Comparison of ENCODE assay signal across 1 cellular context in the genomic region with DNA sequence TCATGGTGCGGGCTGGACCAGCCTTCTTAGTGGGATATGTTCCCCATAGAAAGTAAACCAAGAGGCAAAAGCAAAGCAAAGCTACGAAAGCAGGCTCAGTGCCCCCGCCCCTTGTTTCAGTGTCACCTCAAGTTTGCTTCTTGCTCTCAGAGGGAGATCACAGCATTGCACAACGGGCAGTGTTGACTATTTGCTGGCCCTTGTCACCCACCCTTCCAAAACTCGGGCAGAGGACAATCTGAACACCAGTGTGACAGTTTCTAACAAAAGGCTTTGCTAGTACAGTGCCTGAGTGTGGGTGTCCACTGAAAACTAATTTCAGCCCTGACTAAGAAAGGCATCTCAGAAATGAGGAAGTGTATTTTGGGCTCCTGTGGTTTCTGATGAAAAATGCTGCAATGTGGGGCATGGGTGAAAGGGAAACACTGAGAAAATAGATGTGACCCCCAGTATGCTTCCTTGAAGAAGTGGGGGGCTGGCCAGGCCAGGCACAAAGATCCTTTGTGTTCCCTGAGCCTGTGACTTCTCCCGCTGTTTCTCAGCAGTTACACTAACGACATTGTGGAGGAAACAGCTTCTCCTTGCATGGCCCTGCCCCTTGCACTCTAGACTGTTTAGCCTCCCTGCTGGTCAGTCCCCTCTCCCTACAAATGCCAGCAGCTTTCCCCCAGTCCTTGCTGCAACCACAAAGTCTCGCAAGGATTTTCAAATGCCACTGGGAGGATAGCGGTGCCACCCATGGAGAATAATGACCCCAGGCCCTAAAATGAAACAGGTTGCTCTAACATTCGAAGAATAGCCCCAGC.
TF ChIP-seq lines count a peak whose summit lies in the region.

No MANE protein-coding gene starts in this region.

TF ChIP-seq in HepG2, 621 proteins besides CTCF, POLR2A, EP300 and RAD21 (continued from another document and continues in another):
- TF ChIP-seq, protein P1, sequence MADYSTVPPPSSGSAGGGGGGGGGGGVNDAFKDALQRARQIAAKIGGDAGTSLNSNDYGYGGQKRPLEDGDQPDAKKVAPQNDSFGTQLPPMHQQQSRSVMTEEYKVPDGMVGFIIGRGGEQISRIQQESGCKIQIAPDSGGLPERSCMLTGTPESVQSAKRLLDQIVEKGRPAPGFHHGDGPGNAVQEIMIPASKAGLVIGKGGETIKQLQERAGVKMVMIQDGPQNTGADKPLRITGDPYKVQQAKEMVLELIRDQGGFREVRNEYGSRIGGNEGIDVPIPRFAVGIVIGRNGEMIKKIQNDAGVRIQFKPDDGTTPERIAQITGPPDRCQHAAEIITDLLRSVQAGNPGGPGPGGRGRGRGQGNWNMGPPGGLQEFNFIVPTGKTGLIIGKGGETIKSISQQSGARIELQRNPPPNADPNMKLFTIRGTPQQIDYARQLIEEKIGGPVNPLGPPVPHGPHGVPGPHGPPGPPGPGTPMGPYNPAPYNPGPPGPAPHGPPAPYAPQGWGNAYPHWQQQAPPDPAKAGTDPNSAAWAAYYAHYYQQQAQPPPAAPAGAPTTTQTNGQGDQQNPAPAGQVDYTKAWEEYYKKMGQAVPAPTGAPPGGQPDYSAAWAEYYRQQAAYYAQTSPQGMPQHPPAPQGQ (CRISPR knock-in tag; IDR thresholded peaks at IDR 0.05; ENCODE audit: borderline replicate concordance), result no peak
- TF ChIP-seq TAF15 (IDR thresholded peaks at IDR 0.05; ENCODE audit: low read depth, low read length, poor library complexity, severe bottlenecking) (no peak), JARID2 (CRISPR knock-in tag; IDR thresholded peaks at IDR 0.05; ENCODE audit: insufficient replicate concordance) (no peak), KDM5A (IDR thresholded peaks at IDR 0.05; ENCODE audit: borderline replicate concordance, low read length) (no peak), KDM6A (CRISPR knock-in tag; IDR thresholded peaks at IDR 0.05; ENCODE audit: low read depth) (no peak), RFXAP (CRISPR knock-in tag; IDR thresholded peaks at IDR 0.05; ENCODE audit: borderline replicate concordance) (no peak), MEF2D (CRISPR knock-in tag; IDR thresholded peaks at IDR 0.05) (peak; percentile 35; the same call in 1 of the 2 replicates), PHB2 (IDR thresholded peaks at IDR 0.05; ENCODE audit: partially characterized antibody) (no peak), ZNF160 (CRISPR knock-in tag; IDR thresholded peaks at IDR 0.05) (no peak), PHF21A (CRISPR knock-in tag; IDR thresholded peaks at IDR 0.05) (no peak), HIVEP1 (CRISPR knock-in tag; IDR thresholded peaks at IDR 0.05) (no peak), EZH2 (conservative IDR thresholded peaks at IDR 0.05; ENCODE audit: low read depth, low read length) (no peak), MIER2 (CRISPR knock-in tag; IDR thresholded peaks at IDR 0.05) (no peak), KLF9 (CRISPR knock-in tag; IDR thresholded peaks at IDR 0.05; ENCODE audit: low read depth) (no peak), TCF7L2 (IDR thresholded peaks at IDR 0.05; ENCODE audit: low read depth, low read length) (no peak), ZNF713 (CRISPR knock-in tag; IDR thresholded peaks at IDR 0.05) (no peak), HOXA7 (CRISPR knock-in tag; IDR thresholded peaks at IDR 0.05) (no peak), FLYWCH1 (CRISPR knock-in tag; IDR thresholded peaks at IDR 0.05) (no peak), MEIS2 (CRISPR knock-in tag; IDR thresholded peaks at IDR 0.05) (no peak), ZNF143 (CRISPR knock-in tag; IDR thresholded peaks at IDR 0.05) (no peak), MED13 (CRISPR knock-in tag; IDR thresholded peaks at IDR 0.05) (no peak), ZNF451 (CRISPR knock-in tag; IDR thresholded peaks at IDR 0.05) (no peak), SALL1 (CRISPR knock-in tag; IDR thresholded peaks at IDR 0.05) (no peak; the same call in 1 of the 2 replicates)
- TF ChIP-seq, protein P2, sequence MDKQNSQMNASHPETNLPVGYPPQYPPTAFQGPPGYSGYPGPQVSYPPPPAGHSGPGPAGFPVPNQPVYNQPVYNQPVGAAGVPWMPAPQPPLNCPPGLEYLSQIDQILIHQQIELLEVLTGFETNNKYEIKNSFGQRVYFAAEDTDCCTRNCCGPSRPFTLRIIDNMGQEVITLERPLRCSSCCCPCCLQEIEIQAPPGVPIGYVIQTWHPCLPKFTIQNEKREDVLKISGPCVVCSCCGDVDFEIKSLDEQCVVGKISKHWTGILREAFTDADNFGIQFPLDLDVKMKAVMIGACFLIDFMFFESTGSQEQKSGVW (CRISPR knock-in tag; IDR thresholded peaks at IDR 0.05; ENCODE audit: borderline replicate concordance), result no peak
- TF ChIP-seq, protein P3, sequence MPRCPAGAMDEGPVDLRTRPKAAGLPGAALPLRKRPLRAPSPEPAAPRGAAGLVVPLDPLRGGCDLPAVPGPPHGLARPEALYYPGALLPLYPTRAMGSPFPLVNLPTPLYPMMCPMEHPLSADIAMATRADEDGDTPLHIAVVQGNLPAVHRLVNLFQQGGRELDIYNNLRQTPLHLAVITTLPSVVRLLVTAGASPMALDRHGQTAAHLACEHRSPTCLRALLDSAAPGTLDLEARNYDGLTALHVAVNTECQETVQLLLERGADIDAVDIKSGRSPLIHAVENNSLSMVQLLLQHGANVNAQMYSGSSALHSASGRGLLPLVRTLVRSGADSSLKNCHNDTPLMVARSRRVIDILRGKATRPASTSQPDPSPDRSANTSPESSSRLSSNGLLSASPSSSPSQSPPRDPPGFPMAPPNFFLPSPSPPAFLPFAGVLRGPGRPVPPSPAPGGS (CRISPR knock-in tag; IDR thresholded peaks at IDR 0.05), result no peak
- TF ChIP-seq, protein P4, sequence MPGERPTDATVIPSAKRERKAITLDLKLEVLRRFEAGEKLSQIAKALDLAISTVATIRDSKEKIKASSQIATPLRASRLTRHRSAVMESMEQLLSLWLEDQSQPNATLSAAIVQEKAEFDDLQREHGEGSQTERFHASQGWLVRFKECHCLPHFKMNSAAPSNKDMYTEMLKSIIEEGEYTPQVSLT (CRISPR knock-in tag; IDR thresholded peaks at IDR 0.05; ENCODE audit: borderline replicate concordance, low read depth), result no peak
- TF ChIP-seq, protein P5, sequence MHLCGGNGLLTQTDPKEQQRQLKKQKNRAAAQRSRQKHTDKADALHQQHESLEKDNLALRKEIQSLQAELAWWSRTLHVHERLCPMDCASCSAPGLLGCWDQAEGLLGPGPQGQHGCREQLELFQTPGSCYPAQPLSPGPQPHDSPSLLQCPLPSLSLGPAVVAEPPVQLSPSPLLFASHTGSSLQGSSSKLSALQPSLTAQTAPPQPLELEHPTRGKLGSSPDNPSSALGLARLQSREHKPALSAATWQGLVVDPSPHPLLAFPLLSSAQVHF (CRISPR knock-in tag; IDR thresholded peaks at IDR 0.05), result no peak
- TF ChIP-seq, protein P6, sequence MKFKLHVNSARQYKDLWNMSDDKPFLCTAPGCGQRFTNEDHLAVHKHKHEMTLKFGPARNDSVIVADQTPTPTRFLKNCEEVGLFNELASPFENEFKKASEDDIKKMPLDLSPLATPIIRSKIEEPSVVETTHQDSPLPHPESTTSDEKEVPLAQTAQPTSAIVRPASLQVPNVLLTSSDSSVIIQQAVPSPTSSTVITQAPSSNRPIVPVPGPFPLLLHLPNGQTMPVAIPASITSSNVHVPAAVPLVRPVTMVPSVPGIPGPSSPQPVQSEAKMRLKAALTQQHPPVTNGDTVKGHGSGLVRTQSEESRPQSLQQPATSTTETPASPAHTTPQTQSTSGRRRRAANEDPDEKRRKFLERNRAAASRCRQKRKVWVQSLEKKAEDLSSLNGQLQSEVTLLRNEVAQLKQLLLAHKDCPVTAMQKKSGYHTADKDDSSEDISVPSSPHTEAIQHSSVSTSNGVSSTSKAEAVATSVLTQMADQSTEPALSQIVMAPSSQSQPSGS (CRISPR knock-in tag; IDR thresholded peaks at IDR 0.05), result no peak
- TF ChIP-seq, protein P7, sequence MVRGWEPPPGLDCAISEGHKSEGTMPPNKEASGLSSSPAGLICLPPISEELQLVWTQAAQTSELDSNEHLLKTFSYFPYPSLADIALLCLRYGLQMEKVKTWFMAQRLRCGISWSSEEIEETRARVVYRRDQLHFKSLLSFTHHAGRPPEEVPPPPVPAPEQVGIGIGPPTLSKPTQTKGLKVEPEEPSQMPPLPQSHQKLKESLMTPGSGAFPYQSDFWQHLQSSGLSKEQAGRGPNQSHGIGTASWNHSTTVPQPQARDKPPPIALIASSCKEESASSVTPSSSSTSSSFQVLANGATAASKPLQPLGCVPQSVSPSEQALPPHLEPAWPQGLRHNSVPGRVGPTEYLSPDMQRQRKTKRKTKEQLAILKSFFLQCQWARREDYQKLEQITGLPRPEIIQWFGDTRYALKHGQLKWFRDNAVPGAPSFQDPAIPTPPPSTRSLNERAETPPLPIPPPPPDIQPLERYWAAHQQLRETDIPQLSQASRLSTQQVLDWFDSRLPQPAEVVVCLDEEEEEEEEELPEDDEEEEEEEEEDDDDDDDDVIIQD (CRISPR knock-in tag; IDR thresholded peaks at IDR 0.05; ENCODE audit: low read depth), result no peak
- TF ChIP-seq, protein P8, sequence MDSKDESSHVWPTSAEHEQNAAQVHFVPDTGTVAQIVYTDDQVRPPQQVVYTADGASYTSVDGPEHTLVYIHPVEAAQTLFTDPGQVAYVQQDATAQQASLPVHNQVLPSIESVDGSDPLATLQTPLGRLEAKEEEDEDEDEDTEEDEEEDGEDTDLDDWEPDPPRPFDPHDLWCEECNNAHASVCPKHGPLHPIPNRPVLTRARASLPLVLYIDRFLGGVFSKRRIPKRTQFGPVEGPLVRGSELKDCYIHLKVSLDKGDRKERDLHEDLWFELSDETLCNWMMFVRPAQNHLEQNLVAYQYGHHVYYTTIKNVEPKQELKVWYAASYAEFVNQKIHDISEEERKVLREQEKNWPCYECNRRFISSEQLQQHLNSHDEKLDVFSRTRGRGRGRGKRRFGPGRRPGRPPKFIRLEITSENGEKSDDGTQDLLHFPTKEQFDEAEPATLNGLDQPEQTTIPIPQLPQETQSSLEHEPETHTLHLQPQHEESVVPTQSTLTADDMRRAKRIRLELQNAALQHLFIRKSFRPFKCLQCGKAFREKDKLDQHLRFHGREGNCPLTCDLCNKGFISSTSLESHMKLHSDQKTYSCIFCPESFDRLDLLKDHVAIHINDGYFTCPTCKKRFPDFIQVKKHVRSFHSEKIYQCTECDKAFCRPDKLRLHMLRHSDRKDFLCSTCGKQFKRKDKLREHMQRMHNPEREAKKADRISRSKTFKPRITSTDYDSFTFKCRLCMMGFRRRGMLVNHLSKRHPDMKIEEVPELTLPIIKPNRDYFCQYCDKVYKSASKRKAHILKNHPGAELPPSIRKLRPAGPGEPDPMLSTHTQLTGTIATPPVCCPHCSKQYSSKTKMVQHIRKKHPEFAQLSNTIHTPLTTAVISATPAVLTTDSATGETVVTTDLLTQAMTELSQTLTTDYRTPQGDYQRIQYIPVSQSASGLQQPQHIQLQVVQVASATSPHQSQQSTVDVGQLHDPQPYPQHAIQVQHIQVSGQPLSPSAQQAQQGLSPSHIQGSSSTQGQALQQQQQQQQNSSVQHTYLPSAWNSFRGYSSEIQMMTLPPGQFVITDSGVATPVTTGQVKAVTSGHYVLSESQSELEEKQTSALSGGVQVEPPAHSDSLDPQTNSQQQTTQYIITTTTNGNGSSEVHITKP (CRISPR knock-in tag; IDR thresholded peaks at IDR 0.05; ENCODE audit: low read depth), result no peak
- TF ChIP-seq, protein P9, sequence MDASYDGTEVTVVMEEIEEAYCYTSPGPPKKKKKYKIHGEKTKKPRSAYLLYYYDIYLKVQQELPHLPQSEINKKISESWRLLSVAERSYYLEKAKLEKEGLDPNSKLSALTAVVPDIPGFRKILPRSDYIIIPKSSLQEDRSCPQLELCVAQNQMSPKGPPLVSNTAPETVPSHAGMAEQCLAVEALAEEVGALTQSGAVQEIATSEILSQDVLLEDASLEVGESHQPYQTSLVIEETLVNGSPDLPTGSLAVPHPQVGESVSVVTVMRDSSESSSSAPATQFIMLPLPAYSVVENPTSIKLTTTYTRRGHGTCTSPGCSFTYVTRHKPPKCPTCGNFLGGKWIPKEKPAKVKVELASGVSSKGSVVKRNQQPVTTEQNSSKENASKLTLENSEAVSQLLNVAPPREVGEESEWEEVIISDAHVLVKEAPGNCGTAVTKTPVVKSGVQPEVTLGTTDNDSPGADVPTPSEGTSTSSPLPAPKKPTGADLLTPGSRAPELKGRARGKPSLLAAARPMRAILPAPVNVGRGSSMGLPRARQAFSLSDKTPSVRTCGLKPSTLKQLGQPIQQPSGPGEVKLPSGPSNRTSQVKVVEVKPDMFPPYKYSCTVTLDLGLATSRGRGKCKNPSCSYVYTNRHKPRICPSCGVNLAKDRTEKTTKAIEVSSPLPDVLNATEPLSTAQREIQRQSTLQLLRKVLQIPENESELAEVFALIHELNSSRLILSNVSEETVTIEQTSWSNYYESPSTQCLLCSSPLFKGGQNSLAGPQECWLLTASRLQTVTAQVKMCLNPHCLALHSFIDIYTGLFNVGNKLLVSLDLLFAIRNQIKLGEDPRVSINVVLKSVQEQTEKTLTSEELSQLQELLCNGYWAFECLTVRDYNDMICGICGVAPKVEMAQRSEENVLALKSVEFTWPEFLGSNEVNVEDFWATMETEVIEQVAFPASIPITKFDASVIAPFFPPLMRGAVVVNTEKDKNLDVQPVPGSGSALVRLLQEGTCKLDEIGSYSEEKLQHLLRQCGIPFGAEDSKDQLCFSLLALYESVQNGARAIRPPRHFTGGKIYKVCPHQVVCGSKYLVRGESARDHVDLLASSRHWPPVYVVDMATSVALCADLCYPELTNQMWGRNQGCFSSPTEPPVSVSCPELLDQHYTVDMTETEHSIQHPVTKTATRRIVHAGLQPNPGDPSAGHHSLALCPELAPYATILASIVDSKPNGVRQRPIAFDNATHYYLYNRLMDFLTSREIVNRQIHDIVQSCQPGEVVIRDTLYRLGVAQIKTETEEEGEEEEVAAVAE (CRISPR knock-in tag; IDR thresholded peaks at IDR 0.05; ENCODE audit: borderline replicate concordance), result no peak
- TF ChIP-seq, protein P10, sequence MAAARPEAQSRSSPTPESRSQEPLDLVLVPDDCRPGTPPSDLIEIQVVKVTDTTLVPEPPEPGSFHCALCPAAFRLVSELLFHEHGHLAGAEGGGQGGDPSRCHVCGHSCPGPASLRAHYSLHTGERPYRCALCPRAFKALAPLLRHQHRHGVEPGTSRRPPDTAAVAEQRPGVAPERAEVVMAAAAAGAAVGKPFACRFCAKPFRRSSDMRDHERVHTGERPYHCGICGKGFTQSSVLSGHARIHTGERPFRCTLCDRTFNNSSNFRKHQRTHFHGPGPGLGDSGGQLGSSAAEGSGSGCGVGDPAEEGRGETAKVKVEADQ (CRISPR knock-in tag; IDR thresholded peaks at IDR 0.05; ENCODE audit: borderline replicate concordance), result no peak
- TF ChIP-seq, protein P11, sequence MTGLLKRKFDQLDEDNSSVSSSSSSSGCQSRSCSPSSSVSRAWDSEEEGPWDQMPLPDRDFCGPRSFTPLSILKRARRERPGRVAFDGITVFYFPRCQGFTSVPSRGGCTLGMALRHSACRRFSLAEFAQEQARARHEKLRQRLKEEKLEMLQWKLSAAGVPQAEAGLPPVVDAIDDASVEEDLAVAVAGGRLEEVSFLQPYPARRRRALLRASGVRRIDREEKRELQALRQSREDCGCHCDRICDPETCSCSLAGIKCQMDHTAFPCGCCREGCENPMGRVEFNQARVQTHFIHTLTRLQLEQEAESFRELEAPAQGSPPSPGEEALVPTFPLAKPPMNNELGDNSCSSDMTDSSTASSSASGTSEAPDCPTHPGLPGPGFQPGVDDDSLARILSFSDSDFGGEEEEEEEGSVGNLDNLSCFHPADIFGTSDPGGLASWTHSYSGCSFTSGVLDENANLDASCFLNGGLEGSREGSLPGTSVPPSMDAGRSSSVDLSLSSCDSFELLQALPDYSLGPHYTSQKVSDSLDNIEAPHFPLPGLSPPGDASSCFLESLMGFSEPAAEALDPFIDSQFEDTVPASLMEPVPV (CRISPR knock-in tag; IDR thresholded peaks at IDR 0.05), result no peak
